ENCODE assay signal across 8 cellular contexts in the genomic region with DNA sequence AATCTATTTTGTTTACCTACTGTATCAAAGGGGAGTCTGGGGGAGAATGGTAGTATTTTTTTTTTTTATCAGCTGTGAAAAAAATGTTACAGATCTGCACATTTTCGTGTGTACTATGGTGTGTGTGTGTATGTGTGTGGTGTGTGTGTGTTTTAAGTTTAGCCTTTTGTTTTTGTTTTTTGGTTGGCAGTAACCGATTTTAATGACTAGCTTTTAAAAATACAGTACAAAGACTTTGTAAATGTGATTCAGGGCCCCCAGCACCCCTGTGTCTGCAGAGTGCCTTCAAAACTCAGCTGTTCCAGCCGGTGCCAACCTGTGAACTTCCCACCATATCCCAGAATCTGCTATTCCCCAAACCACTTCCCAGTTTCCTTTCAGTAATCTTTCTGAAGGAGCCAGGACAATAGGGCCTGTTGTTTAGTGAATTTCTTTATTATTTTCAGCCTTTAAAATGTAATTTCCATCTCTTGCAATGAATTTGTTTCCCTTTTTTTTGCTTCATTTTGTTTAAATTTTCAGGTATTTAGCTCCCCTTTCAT. TPM values are rescaled to one million over a fixed set of nuclear protein-coding genes. Genes with fewer than 3 reads are reported as not detected.
DNase-seq lines count a peak whose midpoint lies in the region; ATAC-seq and TF ChIP-seq lines count a peak whose summit lies in the region.

No MANE protein-coding gene starts in this region.

- TF ChIP-seq CTCF in DND-41 (IDR thresholded peaks at IDR 0.05; ENCODE audit: borderline replicate concordance, extremely low read depth, low read length, poor library complexity, severe bottlenecking) (no peak), PC-3 (conservative IDR thresholded peaks at IDR 0.05; ENCODE audit: low read depth, low read length) (no peak), ovary (IDR thresholded peaks at IDR 0.05) (no peak)

- intact Hi-C loops in PC-3 (cut with micrococcal nuclease) (loop anchor here (5.0 to 10.0 kb wide), 3 partner anchors 37 to 741 kb away; no protein-coding TSS in a partner anchor), ovary (cut with DNase I) (loop anchor here in 1 of 4 donors (10.0 kb wide), 1 partner anchor 131 kb away; no protein-coding TSS in a partner anchor)

- H3K36me3 ChIP-seq in DND-41 (ENCODE audit: insufficient read depth, low read length) (peaks cover 6% of the 10 kb centered on the region; the same call in 1 of the 2 replicates), PC-3 (ENCODE audit: low read depth, low read length) (peaks cover 30% of the 10 kb centered on the region), ovary (no peaks in the 10 kb centered on the region)

- H3K27ac ChIP-seq in DND-41 (ENCODE audit: low read length) (no peak overlapping the region), PC-3 (ENCODE audit: low read length) (no peak overlapping the region), epithelial cell of prostate (peak overlapping the region; percentile 99), ovary (no peak overlapping the region)

- H3K4me2 ChIP-seq in DND-41 (ENCODE audit: insufficient read depth, low read length) (peak overlapping the region; percentile 82), PC-3 (ENCODE audit: low read length) (peak overlapping the region; percentile 93)

- no peaks in the 10 kb centered on the region for H3K9me2 ChIP-seq in PC-3 (replicated peaks; ENCODE audit: low read length)

- BruUV-seq in PC-3 (replicated peaks; lab: Mats Ljungman, UMichigan): no TSS peak

- ATAC-seq in DND-41 (ENCODE audit: insufficient read depth, low read depth): no peak
- no peak for ATAC-seq in PC-3
- ATAC-seq in GM18519 (IDR thresholded peaks at IDR 0.05; ENCODE audit: low FRiP score, unreplicated experiment): no peak
- no peak for ATAC-seq in HG03108 (IDR thresholded peaks at IDR 0.05; ENCODE audit: unreplicated experiment)

- no peaks in the 10 kb centered on the region for H3F3A ChIP-seq in PC-3 (ENCODE audit: low read length, unreplicated experiment)

- H3K9ac ChIP-seq in DND-41 (ENCODE audit: low read depth, low read length) (peak overlapping the region; percentile 75), PC-3 (ENCODE audit: low read length) (peak overlapping the region; percentile 90)

- POLR2A ChIA-PET in PC-3 (lab: Charles Lee; ENCODE audit: unreplicated experiment): interaction anchor here (0.6 kb wide), 2 partner anchors 47 to 121 kb away, joined by 3 to 8 read pairs; no protein-coding TSS in a partner anchor

- no peaks in the 10 kb centered on the region for H3K9me3 ChIP-seq in DND-41 (ENCODE audit: insufficient read depth, low read length, severe bottlenecking)
- H3K9me3 ChIP-seq in PC-3 (ENCODE audit: low read length): no peaks in the 10 kb centered on the region
- H3K9me3 ChIP-seq in ovary: no peaks in the 10 kb centered on the region

- H2AFZ ChIP-seq in DND-41 (ENCODE audit: low read depth, low read length) (no peak overlapping the region), PC-3 (ENCODE audit: low read length) (no peak overlapping the region)

- no peaks in the 10 kb centered on the region for H3K27me3 ChIP-seq in DND-41 (ENCODE audit: insufficient read depth, low read length, poor library complexity)
- H3K27me3 ChIP-seq in PC-3 (ENCODE audit: low read length): no peaks in the 10 kb centered on the region
- H3K27me3 ChIP-seq in ovary: no peaks in the 10 kb centered on the region

- DNase-seq in DND-41: no peak
- no peak for DNase-seq in PC-3
- no peak for DNase-seq in epithelial cell of prostate (ENCODE audit: low read depth, low spot score)
- no peak for DNase-seq in ovary
- no peak for DNase-seq in NCI-H446 treated with DMSO at 0.1 percent for 48 hours (lab: John Stamatoyannopoulos, UW)
- no peak for DNase-seq in COLO668 (lab: John Stamatoyannopoulos, UW; ENCODE audit: unreplicated experiment)

- peak overlapping the region in 1 of 2 experiments; percentile 94; a peak in 3 of 4 replicates for H3K4me3 ChIP-seq in DND-41 (ENCODE audit: low read depth in 1 of 2, low read length in 2 of 2)
- H3K4me3 ChIP-seq in PC-3 (ENCODE audit: low read length): peak overlapping the region; percentile 95
- peak overlapping the region; percentile 82 for H3K4me3 ChIP-seq in ovary

- peaks cover 35% of the 10 kb centered on the region for H3K79me2 ChIP-seq in DND-41 (ENCODE audit: insufficient read depth, low read length)
- peaks cover 70% of the 10 kb centered on the region for H3K79me2 ChIP-seq in PC-3 (ENCODE audit: low read length)

- H3K4me1 ChIP-seq in DND-41 (ENCODE audit: insufficient read depth, low read length): peaks cover 59% of the 10 kb centered on the region
- peaks cover 41% of the 10 kb centered on the region for H3K4me1 ChIP-seq in PC-3 (ENCODE audit: insufficient read depth, low read length)
- no peaks in the 10 kb centered on the region for H3K4me1 ChIP-seq in ovary (ENCODE audit: insufficient read depth)

- WGBS in ovary, 3 donors: 1 to 5% (median 3%) methylated on average over 3 of the region's 3 CpGs

- H4K20me1 ChIP-seq in DND-41 (ENCODE audit: insufficient read depth, low read length) (peaks cover 46% of the 10 kb centered on the region; the same call in 1 of the 2 replicates), PC-3 (ENCODE audit: low read length) (peaks cover 56% of the 10 kb centered on the region)

- no peak for TF ChIP-seq EP300 in ovary (IDR thresholded peaks at IDR 0.05)

- TF ChIP-seq POLR2A in ovary (IDR thresholded peaks at IDR 0.05): no peak

- CTCF ChIA-PET in PC-3 (lab: Charles Lee): interaction anchor here (2.3 kb wide), 1 partner anchor 121 kb away, joined by 12 read pairs; no protein-coding TSS in a partner anchor

RNA-seq across cellular contexts. Expression of a gene that starts 2.1 kb away (rescaled TPM):
- total RNA-seq in PC-3 (2014; rRNA removed): 37.8 and 41.4 TPM in 2 replicates
- total RNA-seq in ovary: 10 to 100 TPM in 4 of 7 donors, 1 to 10 TPM in 3; 6.4 to 14.1 (median 11.5) TPM
- polyA plus RNA-seq in ovary: 1 to 10 TPM; 5.5 to 5.9 TPM
